ENCODE assay signal across 20 cellular contexts in genomic region chr16:5944971-5945370, GRCh38.
"Had no signal": no experiment of that assay in that cellular context is flagged by ENCODE, and none has a peak within 500 bp of the region (broad histone marks: within the 10 kb centered on the region; RNA-seq: fewer than 3 reads in every experiment).

No MANE protein-coding gene starts in this region.

- H3K27ac ChIP-seq: adrenal gland, left lung, sigmoid colon, thoracic aorta, upper lobe of right lung, WERI-Rb-1 had no signal

- ATAC-seq: activated naive CD4-positive, alpha-beta T cell treated with anti-CD3 and anti-CD28 coated beads, Interleukin-2, amount 50 U/mL, for 72 hours; effector memory CD8-positive, alpha-beta T cell; left lung; stimulated activated effector memory CD8-positive, alpha-beta T cell treated with anti-CD3 and anti-CD28 coated beads, Interleukin-12 subunit alpha, Interleukin-12 subunit beta, amount 100 ng/mL, for 72 hours had no signal

- H3K4me1 ChIP-seq: adrenal gland, left lung, sigmoid colon, upper lobe of right lung had no signal

- FAIRE-seq: keratinocyte had no signal

- H3K4me3 ChIP-seq: adrenal gland, left lung, sigmoid colon, thoracic aorta, upper lobe of right lung had no signal

- H3K9me3 ChIP-seq: adrenal gland, upper lobe of right lung had no signal

- H3K27me3 ChIP-seq: adrenal gland, left lung, sigmoid colon, upper lobe of right lung had no signal

- H3K36me3 ChIP-seq: adrenal gland, left lung, sigmoid colon, thoracic aorta, upper lobe of right lung, WERI-Rb-1 had no signal

- DNase-seq: activated CD4-positive, alpha-beta T cell treated with anti-CD3 and anti-CD28 coated beads for 1 hour; activated CD4-positive, alpha-beta T cell treated with anti-CD3 and anti-CD28 coated beads, Interleukin-2, amount 50 U/mL, for 4 hours; activated gamma-delta T cell treated with Interleukin-2 at 50 U/mL for 16 hours; effector memory CD8-positive, alpha-beta T cell; foreskin melanocyte; hypothalamus; left lung; midbrain; nephron progenitor cell; occipital lobe; posterior cingulate gyrus; sigmoid colon; stimulated activated CD4-positive, alpha-beta T cell treated with anti-CD3 and anti-CD28 coated beads, Interleukin-4, amount 100 ng/mL, for 24 hours; upper lobe of right lung; WERI-Rb-1 had no signal
